ENCODE assay signal across 1 cellular context in genomic region chr15:64892850-64893403, GRCh38.
TF ChIP-seq lines count a peak whose summit lies in the region.

No MANE protein-coding gene starts in this region.

TF ChIP-seq in H1, 55 proteins besides CTCF, POLR2A, EP300 and RAD21 (continued from another document):
- no peak for TF ChIP-seq YY1 (IDR thresholded peaks at IDR 0.05; ENCODE audit: low read depth, low read length)
- TF ChIP-seq E2F6 (IDR thresholded peaks at IDR 0.05), result no peak
- TF ChIP-seq SIRT6 (IDR thresholded peaks at IDR 0.05; ENCODE audit: low read length), result no peak
